ENCODE assay signal across 8 cellular contexts in genomic region chr1:52927219-52928082, GRCh38. TPM values are rescaled to one million over a fixed set of nuclear protein-coding genes. Genes with fewer than 3 reads are reported as not detected.
DNase-seq lines count a peak whose midpoint lies in the region; ATAC-seq, FAIRE-seq and TF ChIP-seq lines count a peak whose summit lies in the region.

Gene SCP2, plus strand, starts transcription at chr1:52927276. Its CDS starts 121 bp downstream, at chr1:52927397.

- TF ChIP-seq RAD21 in H1 (IDR thresholded peaks at IDR 0.05 in 1 of 2, conservative IDR thresholded peaks at IDR 0.05 in 1 of 2; ENCODE audit: low read depth in 2 of 2, low read length in 2 of 2): no peak

- no peak within 1 kb of the TSS for H2BK120ac ChIP-seq in H1 (replicated peaks; ENCODE audit: low read depth, low read length)

- H3K23ac ChIP-seq in H1 (ENCODE audit: insufficient read length): no peak within 1 kb of the TSS

- no peak within 1 kb of the TSS for H3K27ac ChIP-seq in H1 (ENCODE audit: low read depth, low read length)

- no peak within 1 kb of the TSS for H2BK20ac ChIP-seq in H1 (ENCODE audit: low read length)

- peaks cover 9 to 32% (median 27%) of the 10 kb centered on the region in 4 experiments for H3K27me3 ChIP-seq in H1 (replicated peaks in 1 of 4; ENCODE audit: control insufficient read depth in 3 of 4, extremely low read depth in 1 of 4, insufficient read depth in 3 of 4, low read length in 3 of 4)

- no peak within 1 kb of the TSS for H2BK5ac ChIP-seq in H1 (ENCODE audit: low read depth, low read length)

- TF ChIP-seq POLR2A in GM12892 (IDR thresholded peaks at IDR 0.05; ENCODE audit: low read depth, low read length) (peak; percentile 63; the same call in 1 of the 2 replicates), H1 (IDR thresholded peaks at IDR 0.05; ENCODE audit: control extremely low read depth in 1 of 2, low read depth in 2 of 2, low read length in 2 of 2) (no peak)

- H4K8ac ChIP-seq in H1 (ENCODE audit: extremely low read depth, insufficient read depth, low read length): peak within 1 kb of the TSS; percentile 74; the same call in 1 of the 2 replicates

- no peak within 1 kb of the TSS for H4K5ac ChIP-seq in H1 (ENCODE audit: insufficient read length, low read depth, low read length)

- peaks cover 0 to 3% (median 2%) of the 10 kb centered on the region in 4 experiments; a peak in 2 of 7 replicates for H3K4me1 ChIP-seq in H1 (replicated peaks in 1 of 4; ENCODE audit: control insufficient read depth in 3 of 4, insufficient read depth in 4 of 4, low read length in 3 of 4)

- peak within 1 kb of the TSS; percentile 95 for H2AFZ ChIP-seq in H1 (ENCODE audit: low read length)

- H3K4ac ChIP-seq in H1 (replicated peaks; ENCODE audit: insufficient read length, low read depth, low read length): no peak within 1 kb of the TSS

- POLR2A ChIA-PET in H1 (lab: Charles Lee; ENCODE audit: partially characterized antibody): interaction anchor here (1.2 to 1.3 kb wide), 2 partner anchors 9 to 21 kb away, joined by 3 to 4 read pairs; no protein-coding TSS in a partner anchor

- FAIRE-seq in GM12892 (lab: Jason Lieb, UNC) (peak; percentile 61), H1 (lab: Jason Lieb, UNC) (no peak)

- H3K23me2 ChIP-seq in H1 (ENCODE audit: low read depth, low read length): peaks cover 14% of the 10 kb centered on the region; the same call in 1 of the 2 replicates

- H3K4me2 ChIP-seq in H1 (ENCODE audit: insufficient read depth in 1 of 2, low read depth in 2 of 2, low read length in 2 of 2): peak within 1 kb of the TSS; percentile 84 to 96

- no peak within 1 kb of the TSS for H4K91ac ChIP-seq in H1 (replicated peaks; ENCODE audit: insufficient read length, low read length)

- 7% methylated on average over 44 of the region's 68 CpGs; no CpG with 5 or more reads in 1 of the 2 experiments for WGBS in H1 (ENCODE audit: extremely low coverage in 1 of 2, insufficient coverage in 1 of 2, insufficient read length in 1 of 2, insufficient replicate concordance in 2 of 2, low coverage in 1 of 2, low lambda C conversion rate in 2 of 2, missing lambda C conversion rate in 1 of 2), 2 experiments

- CTCF ChIA-PET in H1 (lab: Charles Lee; ENCODE audit: partially characterized antibody): interaction anchor here (0.6 kb wide), 1 partner anchor 33 kb away, joined by 3 read pairs; no protein-coding TSS in a partner anchor

- no peaks in the 10 kb centered on the region for H3K9me3 ChIP-seq in H1 (ENCODE audit: insufficient read depth in 2 of 2, low read depth in 1 of 2, low read length in 1 of 2)

- no peaks in the 10 kb centered on the region for H4K20me1 ChIP-seq in H1 (replicated peaks in 1 of 2; ENCODE audit: control insufficient read depth in 1 of 2, insufficient read depth in 2 of 2, low read length in 2 of 2)

- H3K9ac ChIP-seq in H1 (replicated peaks in 1 of 4; ENCODE audit: extremely low read depth in 1 of 4, low read depth in 3 of 4, low read length in 3 of 4): peak within 1 kb of the TSS in 3 of 4 experiments; percentile 9 to 42 (median 22); a peak in 4 of 7 replicates

- H2BK15ac ChIP-seq in H1 (ENCODE audit: low read length): peak within 1 kb of the TSS; percentile 36; the same call in 1 of the 2 replicates

- no peak for TF ChIP-seq CTCF in H1 (IDR thresholded peaks at IDR 0.05; ENCODE audit: control extremely low read depth in 1 of 3, insufficient read depth in 1 of 3, low read depth in 1 of 3, low read length in 3 of 3)

- peak within 1 kb of the TSS; percentile 44 to 72 (median 72) for H3K4me3 ChIP-seq in H1 (ENCODE audit: extremely low read depth in 1 of 4, insufficient read depth in 2 of 4, low read depth in 3 of 4, low read length in 4 of 4)

- H3K79me1 ChIP-seq in H1 (ENCODE audit: low read depth, low read length): no peaks in the 10 kb centered on the region

- H3K36me3 ChIP-seq in H1 (ENCODE audit: control insufficient read depth in 2 of 4, insufficient read depth in 4 of 4, low read length in 3 of 4): no peaks in the 10 kb centered on the region

- H2AK5ac ChIP-seq in H1 (ENCODE audit: low read depth, low read length): no peak within 1 kb of the TSS

- H3K56ac ChIP-seq in H1 (replicated peaks; ENCODE audit: insufficient read length, low read depth, low read length): no peak within 1 kb of the TSS

- H3K79me2 ChIP-seq in H1 (ENCODE audit: control insufficient read depth in 1 of 2, insufficient read depth in 2 of 2, low read length in 2 of 2): no peaks in the 10 kb centered on the region

- H2BK12ac ChIP-seq in H1 (ENCODE audit: low read depth, low read length): peak within 1 kb of the TSS; percentile 18; the same call in 1 of the 2 replicates

- peak within 1 kb of the TSS; percentile 34 for H3K18ac ChIP-seq in H1 (ENCODE audit: extremely low read depth, low read length)

- peak; percentile 75 for DNase-seq in GM12892 (ENCODE audit: insufficient read length)
- peak; percentile 24 to 88 for DNase-seq in NCI-H526 (lab: John Stamatoyannopoulos, UW)
- peak; percentile 51 to 62 (median 62) for DNase-seq in activated CD8-positive, alpha-beta memory T cell treated with anti-CD3 and anti-CD28 coated beads for 48 hours (ENCODE audit: low read depth in 2 of 3, low spot score in 2 of 3)
- peak in 1 of 2 experiments; percentile 85 for DNase-seq in H1 (ENCODE audit: low read depth in 1 of 2, low spot score in 2 of 2)
- DNase-seq in mesenteric fat pad (ENCODE audit: low spot score): peak; percentile 95
- peak; percentile 71 for DNase-seq in stimulated activated CD8-positive, alpha-beta memory T cell treated with anti-CD3 and anti-CD28 coated beads, Interleukin-12 subunit alpha, Interleukin-12 subunit beta, amount 100 ng/mL, for 4 hours (ENCODE audit: low read depth)

- no peak within 1 kb of the TSS for H3K14ac ChIP-seq in H1 (ENCODE audit: insufficient read length)

- no peak for TF ChIP-seq EP300 in H1 (IDR thresholded peaks at IDR 0.05; ENCODE audit: borderline replicate concordance in 1 of 2, low read depth in 2 of 2, low read length in 2 of 2)

- peak; percentile 53 for ATAC-seq in HG03064 (IDR thresholded peaks at IDR 0.05; ENCODE audit: low read depth, unreplicated experiment)
- no peak for ATAC-seq in GM18861 (IDR thresholded peaks at IDR 0.05; ENCODE audit: unreplicated experiment)

TF ChIP-seq in H1, 55 proteins besides CTCF, POLR2A, EP300 and RAD21 (continues in another document):
- TF ChIP-seq USF2 (IDR thresholded peaks at IDR 0.05; ENCODE audit: low read length): no peak
- no peak for TF ChIP-seq CHD2 (IDR thresholded peaks at IDR 0.05; ENCODE audit: low read length)
- TF ChIP-seq ATF3 (IDR thresholded peaks at IDR 0.05; ENCODE audit: insufficient read depth, low read depth, low read length): no peak
- peak; percentile 28 for TF ChIP-seq ASH2L (IDR thresholded peaks at IDR 0.05; ENCODE audit: low read length)
- no peak for TF ChIP-seq CBX5 (IDR thresholded peaks at IDR 0.05; ENCODE audit: low read depth, low read length)
- no peak for TF ChIP-seq RNF2 (IDR thresholded peaks at IDR 0.05; ENCODE audit: borderline replicate concordance, low read depth, low read length, missing control alignments, poor library complexity, severe bottlenecking)
- no peak for TF ChIP-seq TBP (IDR thresholded peaks at IDR 0.05; ENCODE audit: low read depth, low read length)
- peak; percentile 77 for TF ChIP-seq EZH2 (IDR thresholded peaks at IDR 0.05; ENCODE audit: low read depth, low read length, severe bottlenecking)
- TF ChIP-seq HDAC2 (IDR thresholded peaks at IDR 0.05; ENCODE audit: borderline replicate concordance in 1 of 2, low read depth in 2 of 2, low read length in 2 of 2): peak in 1 of 2 experiments; percentile 55; a peak in 1 of 4 replicates
- no peak for TF ChIP-seq RBBP5 (IDR thresholded peaks at IDR 0.05; ENCODE audit: borderline replicate concordance, low read depth, low read length)
- TF ChIP-seq FOSL1 (IDR thresholded peaks at IDR 0.05; ENCODE audit: insufficient read depth, low read depth, low read length): no peak
- TF ChIP-seq E2F6 (IDR thresholded peaks at IDR 0.05): peak; percentile 43; the same call in 1 of the 2 replicates
- no peak for TF ChIP-seq CEBPB (IDR thresholded peaks at IDR 0.05; ENCODE audit: low read depth, low read length)
- TF ChIP-seq RXRA (IDR thresholded peaks at IDR 0.05; ENCODE audit: insufficient read depth, low read depth, low read length): no peak
- TF ChIP-seq TEAD4 (IDR thresholded peaks at IDR 0.05; ENCODE audit: low read depth, low read length): no peak
- TF ChIP-seq RFX5 (IDR thresholded peaks at IDR 0.05; ENCODE audit: borderline replicate concordance, low read depth, low read length): no peak
- TF ChIP-seq MAX (IDR thresholded peaks at IDR 0.05): peak; percentile 64

RNA-seq across cellular contexts. Expression of gene SCP2, which starts in this region (rescaled TPM):
- 87.9 TPM for polyA plus RNA-seq in GM12892 (2012; ENCODE audit: missing spikeins)
- 53.0 and 54.3 TPM in 2 replicates for total RNA-seq in H1 (2021; fragmentation: NEBNext Ultra II Directional; extraction: Animal tissue kit (Norgen Biotek cat#: 25700))
- 7.0 and 20.9 TPM in 2 replicates for polyA plus RNA-seq in H1 (2011; rRNA removed)
- polyA plus RNA-seq in H1 (2011; cell fraction: cytosol; rRNA removed): 32.3 TPM
- 5.2 TPM for polyA plus RNA-seq in H1 (2011; cell fraction: nucleus; rRNA removed)
- polyA plus RNA-seq in H1 (2012, experiment 1 of 2): 33.8 to 67.0 TPM (median 39.2 TPM) in 4 replicates
- 12.2 TPM for polyA plus RNA-seq in H1 (2012, experiment 2 of 2)
- polyA plus RNA-seq in H1 (2013, experiment 1 of 2): 23.7 TPM
- 23.9 TPM for polyA plus RNA-seq in H1 (2013, experiment 2 of 2)
- polyA minus RNA-seq in H1 (2011; rRNA and poly(A)+ RNA removed): 13.8 and 17.2 TPM in 2 replicates
- polyA minus RNA-seq in H1 (2011; cell fraction: cytosol; rRNA and poly(A)+ RNA removed): 7.0 TPM
- polyA minus RNA-seq in H1 (2011; cell fraction: nucleus; rRNA and poly(A)+ RNA removed): 10.6 TPM
- 153 TPM for total RNA-seq in mesenteric fat pad
